8 cellular contexts compared by ENCODE assay signal in the genomic region with DNA sequence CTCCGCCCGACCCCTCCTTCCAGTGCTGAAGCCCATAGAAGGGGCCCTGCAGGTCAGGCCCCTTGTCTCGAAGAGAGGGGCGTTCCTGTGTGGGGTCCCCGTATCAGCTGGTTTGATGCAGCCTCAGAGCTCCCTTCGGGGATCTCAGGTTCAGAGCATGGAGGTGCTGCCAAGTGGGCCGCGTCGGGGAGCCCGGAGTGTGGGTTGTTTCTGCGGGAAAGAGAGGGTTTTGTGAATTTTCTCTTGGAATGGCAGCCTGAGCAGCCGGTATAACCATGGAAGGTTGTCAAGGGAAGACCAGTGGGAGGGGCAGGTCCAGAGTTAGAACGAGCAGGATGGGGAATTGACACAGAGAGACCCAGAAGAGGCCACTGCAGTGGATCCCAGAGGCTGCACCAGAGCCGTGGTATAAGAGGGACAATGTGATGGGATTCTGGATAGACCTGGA. TPM values are rescaled to one million over a fixed set of nuclear protein-coding genes. Genes with fewer than 3 reads are reported as not detected.
DNase-seq lines count a peak whose midpoint lies in the region; ATAC-seq and TF ChIP-seq lines count a peak whose summit lies in the region.

No MANE protein-coding gene starts in this region.

- H3K9ac ChIP-seq in PC-3 (ENCODE audit: low read length): peak overlapping the region; percentile 82

- H3K27me3 ChIP-seq in A673 (replicated peaks; ENCODE audit: insufficient read depth, low read depth, low read length, poor library complexity) (no peaks in the 10 kb centered on the region), PC-3 (ENCODE audit: low read length) (no peaks in the 10 kb centered on the region), ectodermal cell (ENCODE audit: control insufficient read depth, insufficient read depth, low read length, poor library complexity, severe bottlenecking) (no peaks in the 10 kb centered on the region), mononuclear cell (ENCODE audit: insufficient read depth, low read length) (no peaks in the 10 kb centered on the region)

- 3 to 4% methylated on average over 12 to 14 of the region's 14 CpGs for WGBS in ectodermal cell, 2 experiments

- BruUV-seq in A673 (replicated peaks; lab: Mats Ljungman, UMichigan) (no TSS peak), PC-3 (replicated peaks; lab: Mats Ljungman, UMichigan) (TSS peak; percentile 49)

- ATAC-seq in PC-3: peak; percentile 3; the same call in 1 of the 2 replicates
- no peak for ATAC-seq in HG02623 (IDR thresholded peaks at IDR 0.05; ENCODE audit: unreplicated experiment)
- ATAC-seq in GM21447 (IDR thresholded peaks at IDR 0.05; ENCODE audit: unreplicated experiment): no peak

- H3F3A ChIP-seq in PC-3 (ENCODE audit: low read length, unreplicated experiment): no peaks in the 10 kb centered on the region

- peaks cover 18% of the 10 kb centered on the region for H3K79me2 ChIP-seq in PC-3 (ENCODE audit: low read length)

- TF ChIP-seq CTCF in A673 (conservative IDR thresholded peaks at IDR 0.05; ENCODE audit: low read depth, low read length): no peak
- no peak for TF ChIP-seq CTCF in GM20000 (IDR thresholded peaks at IDR 0.05; ENCODE audit: extremely low read depth, missing control alignments)
- no peak for TF ChIP-seq CTCF in PC-3 (conservative IDR thresholded peaks at IDR 0.05; ENCODE audit: low read depth, low read length)

- H3K27ac ChIP-seq in A673 (ENCODE audit: low read depth, low read length, poor library complexity, severe bottlenecking): peak overlapping the region; percentile 82
- H3K27ac ChIP-seq in PC-3 (ENCODE audit: low read length): peak overlapping the region; percentile 32; the same call in 1 of the 2 replicates
- H3K27ac ChIP-seq in ectodermal cell (ENCODE audit: insufficient read depth, low read depth, low read length, poor library complexity, severe bottlenecking): peak overlapping the region; percentile 18

- H3K4me1 ChIP-seq in A673 (ENCODE audit: insufficient read depth, low read length, poor library complexity, severe bottlenecking) (no peaks in the 10 kb centered on the region), PC-3 (ENCODE audit: insufficient read depth, low read length) (peaks cover 13% of the 10 kb centered on the region), ectodermal cell (ENCODE audit: control insufficient read depth, insufficient read depth, low read length) (peaks cover 3% of the 10 kb centered on the region), mononuclear cell (ENCODE audit: insufficient read depth, low read length) (peaks cover 14% of the 10 kb centered on the region)

- H3K4me2 ChIP-seq in PC-3 (ENCODE audit: low read length): peak overlapping the region; percentile 85

- peak overlapping the region; percentile 73 for H3K4me3 ChIP-seq in A673 (ENCODE audit: low read depth, low read length, poor library complexity, severe bottlenecking)
- peak overlapping the region; percentile 80 for H3K4me3 ChIP-seq in PC-3 (ENCODE audit: low read length)
- H3K4me3 ChIP-seq in ectodermal cell (ENCODE audit: insufficient read depth, low read depth, low read length): peak overlapping the region; percentile 77
- H3K4me3 ChIP-seq in mononuclear cell (ENCODE audit: low read length): peak overlapping the region; percentile 51

- peak overlapping the region; percentile 90 for H2AFZ ChIP-seq in PC-3 (ENCODE audit: low read length)

- no peaks in the 10 kb centered on the region for H3K9me2 ChIP-seq in PC-3 (replicated peaks; ENCODE audit: low read length)

- intact Hi-C loops in A673 (cut with micrococcal nuclease; ENCODE audit: unreplicated experiment): loop anchor here (2.0 kb wide), 1 partner anchor 25 kb away; a partner anchor contains a TSS
- intact Hi-C loops in PC-3 (cut with micrococcal nuclease): loop anchor here (1.0 kb wide), 2 partner anchors 12 to 43 kb away; a partner anchor contains a TSS

- H3K9me3 ChIP-seq in A673 (ENCODE audit: low read depth, low read length, poor library complexity, severe bottlenecking) (no peaks in the 10 kb centered on the region), PC-3 (ENCODE audit: low read length) (no peaks in the 10 kb centered on the region), ectodermal cell (ENCODE audit: control insufficient read depth, low read length) (no peaks in the 10 kb centered on the region), mononuclear cell (ENCODE audit: low read depth, low read length) (peaks cover 10% of the 10 kb centered on the region)

- POLR2A ChIA-PET in A673 (lab: Charles Lee; ENCODE audit: low non-redundant PET) (no interaction called here), PC-3 (lab: Charles Lee; ENCODE audit: unreplicated experiment) (no interaction called here)

- no peaks in the 10 kb centered on the region for H4K20me1 ChIP-seq in PC-3 (ENCODE audit: low read length)

- H3K36me3 ChIP-seq in A673 (ENCODE audit: insufficient read depth, low read length, poor library complexity, severe bottlenecking): no peaks in the 10 kb centered on the region
- peaks cover 13% of the 10 kb centered on the region for H3K36me3 ChIP-seq in PC-3 (ENCODE audit: low read depth, low read length)
- no peaks in the 10 kb centered on the region for H3K36me3 ChIP-seq in ectodermal cell (ENCODE audit: control insufficient read depth, insufficient read depth, low read length)

- CTCF ChIA-PET in A673 (lab: Charles Lee): interaction anchor here (1.7 kb wide), 1 partner anchor 25 kb away, joined by 4 read pairs; a partner anchor contains a TSS
- CTCF ChIA-PET in PC-3 (lab: Charles Lee): no interaction called here

- DNase-seq in A673 (ENCODE audit: low spot score) (peak; percentile 8), GM20000 (ENCODE audit: low spot score) (peak; percentile 5), PC-3 (no peak), putamen (ENCODE audit: low spot score) (no peak)

RNA-seq across cellular contexts. Expression of a gene that starts 0.4 kb away (rescaled TPM):
- total RNA-seq in A673 (2021): 16.8 and 18.7 TPM in 2 replicates
- total RNA-seq in PC-3 (2014; rRNA removed): 16.1 and 21.0 TPM in 2 replicates
- polyA plus RNA-seq in ectodermal cell (2013, experiment 1 of 4): 15.2 TPM
- 13.8 TPM for polyA plus RNA-seq in ectodermal cell (2013, experiment 2 of 4)
- polyA plus RNA-seq in ectodermal cell (2013, experiment 3 of 4): 17.8 TPM
- 21.1 TPM for polyA plus RNA-seq in ectodermal cell (2013, experiment 4 of 4)
- 10.9 TPM for total RNA-seq in mononuclear cell

RNA-seq across cellular contexts. Expression of a gene that starts 0.4 kb away (rescaled TPM):
- 5.0 and 6.1 TPM in 2 replicates for total RNA-seq in A673 (2021)
- total RNA-seq in PC-3 (2014; rRNA removed): 0.81 and 3.2 TPM in 2 replicates
- 3.7 TPM for polyA plus RNA-seq in ectodermal cell (2013, experiment 1 of 4)
- 3.3 TPM for polyA plus RNA-seq in ectodermal cell (2013, experiment 2 of 4)
- 2.9 TPM for polyA plus RNA-seq in ectodermal cell (2013, experiment 3 of 4)
- 3.7 TPM for polyA plus RNA-seq in ectodermal cell (2013, experiment 4 of 4)
- total RNA-seq in mononuclear cell: 1.0 TPM

RNA-seq across cellular contexts. Expression of a gene that starts 12.7 kb away (rescaled TPM):
- total RNA-seq in A673 (2021): 10.2 and 11.0 TPM in 2 replicates
- total RNA-seq in PC-3 (2014; rRNA removed): 8.1 and 8.2 TPM in 2 replicates
- 10.3 TPM for polyA plus RNA-seq in ectodermal cell (2013, experiment 1 of 4)
- 10.9 TPM for polyA plus RNA-seq in ectodermal cell (2013, experiment 2 of 4)
- 9.0 TPM for polyA plus RNA-seq in ectodermal cell (2013, experiment 3 of 4)
- polyA plus RNA-seq in ectodermal cell (2013, experiment 4 of 4): 9.5 TPM
- total RNA-seq in mononuclear cell: 4.5 TPM

RNA-seq across cellular contexts. Expression of a gene that starts 25.9 kb away (rescaled TPM):
- total RNA-seq in A673 (2021) (16.9 TPM in 2 replicates), PC-3 (2014; rRNA removed) (14.4 and 21.8 TPM in 2 replicates), mononuclear cell (46.3 TPM)
- 16.2 TPM for polyA plus RNA-seq in ectodermal cell (2013, experiment 1 of 4)
- 16.1 TPM for polyA plus RNA-seq in ectodermal cell (2013, experiment 2 of 4)
- polyA plus RNA-seq in ectodermal cell (2013, experiment 3 of 4): 12.5 TPM
- polyA plus RNA-seq in ectodermal cell (2013, experiment 4 of 4): 13.0 TPM

RNA-seq across cellular contexts. Expression of a gene that starts 43.5 kb away (rescaled TPM):
- total RNA-seq in A673 (2021) (10.1 and 10.6 TPM in 2 replicates), PC-3 (2014; rRNA removed) (5.2 and 7.6 TPM in 2 replicates), mononuclear cell (5.6 TPM)
- polyA plus RNA-seq in ectodermal cell (2013, experiment 1 of 4): 7.0 TPM
- polyA plus RNA-seq in ectodermal cell (2013, experiment 2 of 4): 7.4 TPM
- polyA plus RNA-seq in ectodermal cell (2013, experiment 3 of 4): 5.0 TPM
- 5.5 TPM for polyA plus RNA-seq in ectodermal cell (2013, experiment 4 of 4)

Comparison
In these comparisons a context has a peak if more than half of its experiments do, and no peak if none do; other contexts are left out.
1. DNase-seq: peak in A673 (single experiment) and GM20000 (single experiment); none in PC-3 (single experiment) and putamen (single experiment).
2. H3K27ac ChIP-seq: peak in every context shown above with its lines; median percentile 82 in A673; 32 in PC-3; 18 in ectodermal cell.
3. Peak in every context shown above with its lines, with median percentiles within 50 percentile points of each other: H3K4me3 ChIP-seq.